Comparison of ENCODE assay signal across 14 cellular contexts in the genomic region with DNA sequence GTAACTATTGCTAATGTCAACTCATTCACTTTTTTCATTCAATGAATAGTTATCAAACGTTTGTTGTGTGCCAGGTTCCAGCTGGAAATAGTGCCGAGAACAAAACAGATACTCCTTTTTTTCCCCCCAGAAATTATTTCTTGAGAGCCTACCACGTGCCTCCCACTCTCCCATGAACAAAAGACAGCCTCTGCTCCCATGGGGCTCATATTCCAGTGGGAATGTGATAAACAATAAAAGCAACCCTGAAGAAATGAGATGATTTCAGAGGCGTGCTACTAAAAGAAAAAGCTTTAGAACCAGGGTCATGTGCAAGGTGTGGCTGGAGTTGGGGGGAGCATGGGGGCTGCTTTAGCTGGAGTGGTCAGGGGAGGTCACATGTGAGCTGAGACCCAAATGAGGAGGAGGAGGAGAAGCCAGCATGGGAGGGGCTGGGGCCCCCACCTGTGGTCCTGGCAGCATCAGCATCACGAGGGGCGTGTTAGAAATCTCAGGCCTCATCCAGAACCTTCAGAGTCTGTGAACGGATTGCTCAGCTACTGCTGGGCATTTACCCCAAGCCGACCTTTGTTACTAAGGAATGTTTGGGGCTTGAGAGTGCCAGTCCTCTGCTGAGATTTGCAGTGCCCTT.
"Had no signal": no experiment of that assay in that cellular context is flagged by ENCODE, and none has a peak within 500 bp of the region (broad histone marks: within the 10 kb centered on the region; RNA-seq: fewer than 3 reads in every experiment).

No MANE protein-coding gene starts in this region.

- H3K4me1 Mint-ChIP-seq: WTC11 had no signal

- H3K4me1 ChIP-seq: heart right ventricle, left lung had no signal

- H3K27ac Mint-ChIP-seq: WTC11 had no signal

- H3K4me3 Mint-ChIP-seq: WTC11 had no signal

- H3K36me3 ChIP-seq: cardiac muscle cell, heart right ventricle, left lung, ovary, stomach, thoracic aorta had no signal

- DNase-seq: activated CD4-positive, alpha-beta T cell treated with anti-CD3 and anti-CD28 coated beads for 48 hours; activated naive CD4-positive, alpha-beta T cell treated with Interleukin-2 at 50 U/mL for 16 hours; effector CD8-positive, alpha-beta T cell; heart right ventricle; islet precursor cell; left lung; mesendoderm; ovary; stomach had no signal

- H3K4me3 ChIP-seq: cardiac muscle cell, coronary artery, heart right ventricle, left lung, ovary, skin epidermis, stomach, thoracic aorta had no signal

- H3K27me3 ChIP-seq: cardiac muscle cell, ovary had no signal

- H3K9me3 ChIP-seq: left lung, ovary, thoracic aorta had no signal

- H3K27ac ChIP-seq: cardiac muscle cell, coronary artery, heart right ventricle, left lung, ovary, skin epidermis, stomach, thoracic aorta had no signal
